8 cellular contexts compared by ENCODE assay signal in genomic region chr19:9917322-9917721, GRCh38. TPM values are rescaled to one million over a fixed set of nuclear protein-coding genes. Genes with fewer than 3 reads are reported as not detected.
DNase-seq lines count a peak whose midpoint lies in the region; ATAC-seq and TF ChIP-seq lines count a peak whose summit lies in the region.

No MANE protein-coding gene starts in this region.

- ATAC-seq in stimulated activated effector memory CD8-positive, alpha-beta T cell treated with anti-CD3 and anti-CD28 coated beads, Interleukin-12 subunit alpha, Interleukin-12 subunit beta, amount 100 ng/mL, for 72 hours, result no peak
- ATAC-seq in GM18909 (IDR thresholded peaks at IDR 0.05; ENCODE audit: poor library complexity, unreplicated experiment), result no peak

- H3K4me3 ChIP-seq in fibroblast of the aortic adventitia (ENCODE audit: low read depth, low read length), result no peak overlapping the region

- no peak overlapping the region for H3K4me3 Mint-ChIP-seq in stimulated activated effector memory CD8-positive, alpha-beta T cell treated with anti-CD3 and anti-CD28 coated beads, Interleukin-12 subunit alpha, Interleukin-12 subunit beta, amount 100 ng/mL, for 72 hours

- H3K4me1 Mint-ChIP-seq in stimulated activated effector memory CD8-positive, alpha-beta T cell treated with anti-CD3 and anti-CD28 coated beads, Interleukin-12 subunit alpha, Interleukin-12 subunit beta, amount 100 ng/mL, for 72 hours, result peaks cover 11% of the 10 kb centered on the region

- TF ChIP-seq CTCF in fibroblast of the aortic adventitia (IDR thresholded peaks at IDR 0.05; ENCODE audit: insufficient read depth, low read length), result no peak

- DNase-seq in Ammon's horn (ENCODE audit: low spot score) (peak; percentile 47), HS-5 (ENCODE audit: low read depth) (peak; percentile 35), SK-N-DZ (ENCODE audit: low spot score) (peak; percentile 81), fibroblast of the aortic adventitia (ENCODE audit: low read depth) (peak; percentile 52)
- DNase-seq in stimulated activated effector memory CD8-positive, alpha-beta T cell treated with anti-CD3 and anti-CD28 coated beads, Interleukin-12 subunit alpha, Interleukin-12 subunit beta, amount 100 ng/mL, for 72 hours (ENCODE audit: low spot score in 2 of 2), result no peak
- no peak for DNase-seq in activated CD8-positive, alpha-beta memory T cell treated with anti-CD3 and anti-CD28 coated beads, Interleukin-2, amount 50 U/mL, for 48 hours
- no peak for DNase-seq in stimulated activated CD4-positive, alpha-beta T cell treated with anti-CD3 and anti-CD28 coated beads, Interleukin-2, amount 100 ng/mL, for 48 hours

- H3K9me3 Mint-ChIP-seq in stimulated activated effector memory CD8-positive, alpha-beta T cell treated with anti-CD3 and anti-CD28 coated beads, Interleukin-12 subunit alpha, Interleukin-12 subunit beta, amount 100 ng/mL, for 72 hours, result no peaks in the 10 kb centered on the region

- H3K27ac Mint-ChIP-seq in stimulated activated effector memory CD8-positive, alpha-beta T cell treated with anti-CD3 and anti-CD28 coated beads, Interleukin-12 subunit alpha, Interleukin-12 subunit beta, amount 100 ng/mL, for 72 hours, result peak overlapping the region; percentile 30

- no peaks in the 10 kb centered on the region for H3K36me3 Mint-ChIP-seq in stimulated activated effector memory CD8-positive, alpha-beta T cell treated with anti-CD3 and anti-CD28 coated beads, Interleukin-12 subunit alpha, Interleukin-12 subunit beta, amount 100 ng/mL, for 72 hours

RNA-seq across cellular contexts. Expression of gene OLFM2, which starts 19.0 kb away (rescaled TPM):
- 27.1 and 50.2 TPM in 2 replicates for polyA plus RNA-seq in SK-N-DZ (2014; cell fraction: cytosol; rRNA removed)
- polyA plus RNA-seq in SK-N-DZ (2014; cell fraction: nucleus; rRNA removed), result 11.8 and 26.8 TPM in 2 replicates
- 0.82 and 16.0 TPM in 2 replicates for total RNA-seq in fibroblast of the aortic adventitia (ENCODE audit: low replicate concordance)

Comparison
In these comparisons a context has a peak if more than half of its experiments do, and no peak if none do; other contexts are left out.
1. DNase-seq: peak in Ammon's horn (single experiment), HS-5 (single experiment), SK-N-DZ (single experiment) and fibroblast of the aortic adventitia (single experiment); none in stimulated activated effector memory CD8-positive, alpha-beta T cell treated with anti-CD3 and anti-CD28 coated beads, Interleukin-12 subunit alpha, Interleukin-12 subunit beta, amount 100 ng/mL, for 72 hours (0 of 2), activated CD8-positive, alpha-beta memory T cell treated with anti-CD3 and anti-CD28 coated beads, Interleukin-2, amount 50 U/mL, for 48 hours (single experiment) and stimulated activated CD4-positive, alpha-beta T cell treated with anti-CD3 and anti-CD28 coated beads, Interleukin-2, amount 100 ng/mL, for 48 hours (0 of 2).